Comparison of ENCODE assay signal across 8 cellular contexts in genomic region chr15:40569139-40569953, GRCh38. TPM values are rescaled to one million over a fixed set of nuclear protein-coding genes. Genes with fewer than 3 reads are reported as not detected.
A peak's percentile ranks its signal among the peaks of the same experiment; 100 is the strongest.
DNase-seq lines count a peak whose midpoint lies in the region; ATAC-seq, FAIRE-seq and TF ChIP-seq lines count a peak whose summit lies in the region.

Gene RPUSD2 (plus strand): TSS chr15:40569299. CDS start chr15:40569338, 39 bp downstream.

- DNase-seq in GM18507 (ENCODE audit: extremely low spot score, insufficient read length, low read depth) (peak; percentile 83), NCI-H345 (lab: John Stamatoyannopoulos, UW) (peak; percentile 84), bronchial epithelial cell (ENCODE audit: low read depth) (peak; percentile 79), immature natural killer cell (peak; percentile 89 to 92 (median 91)), smooth muscle cell (lab: John Stamatoyannopoulos, UW; ENCODE audit: unreplicated experiment) (peak; percentile 71)

- H3K27me3 ChIP-seq in bronchial epithelial cell (ENCODE audit: control insufficient read depth, insufficient read depth, low read length) = no peaks in the 10 kb centered on the region
- no peaks in the 10 kb centered on the region for H3K27me3 ChIP-seq in smooth muscle cell (ENCODE audit: low read depth)

- H3K36me3 Mint-ChIP-seq in immature natural killer cell = peaks cover 0 to 7% (median 0%) of the 10 kb centered on the region in 3 donors

- H3K27ac Mint-ChIP-seq in immature natural killer cell = peak within 1 kb of the TSS; percentile 96 to 99 (median 98)

- peaks cover 42 to 47% of the 10 kb centered on the region in 2 donors for H3K4me1 Mint-ChIP-seq in immature natural killer cell

- H3K27me3 Mint-ChIP-seq in immature natural killer cell (ENCODE audit: low read depth in 3 of 3) = peaks cover 12 to 19% (median 13%) of the 10 kb centered on the region in 3 donors

- H2AFZ ChIP-seq in smooth muscle cell (ENCODE audit: low read depth) = peak within 1 kb of the TSS; percentile 78

- ATAC-seq in HG03103 (IDR thresholded peaks at IDR 0.05; ENCODE audit: low read depth, unreplicated experiment) (peak; percentile 45), HG03469 (IDR thresholded peaks at IDR 0.05; ENCODE audit: unreplicated experiment) (no peak)

- H3F3A ChIP-seq in smooth muscle cell (ENCODE audit: low read depth) = no peaks in the 10 kb centered on the region

- peaks cover 14% of the 10 kb centered on the region for H3K79me2 ChIP-seq in smooth muscle cell (ENCODE audit: low read depth)

- under 1% methylated on average over 61 of the region's 61 CpGs for WGBS in smooth muscle cell (ENCODE audit: low lambda C conversion rate)

- H3K4me2 ChIP-seq in smooth muscle cell = peak within 1 kb of the TSS; percentile 85

- no peaks in the 10 kb centered on the region for H4K20me1 ChIP-seq in smooth muscle cell (ENCODE audit: low read depth)

- peak within 1 kb of the TSS; percentile 93 for H3K4me3 ChIP-seq in WI38 (ENCODE audit: low read depth, low read length)
- H3K4me3 ChIP-seq in bronchial epithelial cell (ENCODE audit: low read depth, low read length) = peak within 1 kb of the TSS; percentile 90
- peak within 1 kb of the TSS; percentile 70 for H3K4me3 ChIP-seq in smooth muscle cell

- peak within 1 kb of the TSS; percentile 81 for H3K9ac ChIP-seq in smooth muscle cell (ENCODE audit: low read depth)

- H3K4me3 Mint-ChIP-seq in immature natural killer cell = peak within 1 kb of the TSS; percentile 97 to 99 (median 98)

- H3K36me3 ChIP-seq in bronchial epithelial cell (ENCODE audit: control insufficient read depth, insufficient read depth, low read length) (peaks cover 10% of the 10 kb centered on the region), smooth muscle cell (ENCODE audit: low read depth) (no peaks in the 10 kb centered on the region)

- H3K27ac ChIP-seq in smooth muscle cell (ENCODE audit: low read depth) = peak within 1 kb of the TSS; percentile 69

- TF ChIP-seq CTCF in WI38 (IDR thresholded peaks at IDR 0.05; ENCODE audit: low read depth, low read length) = no peak
- TF ChIP-seq CTCF in bronchial epithelial cell (IDR thresholded peaks at IDR 0.05; ENCODE audit: insufficient read depth, low read length, severe bottlenecking) = no peak
- TF ChIP-seq CTCF in smooth muscle cell (IDR thresholded peaks at IDR 0.05; ENCODE audit: borderline replicate concordance, insufficient read depth, poor library complexity, severe bottlenecking) = no peak

- no peaks in the 10 kb centered on the region for H3K9me3 Mint-ChIP-seq in immature natural killer cell

- no peaks in the 10 kb centered on the region for H3K9me3 ChIP-seq in smooth muscle cell (replicated peaks; ENCODE audit: low read depth)

- H3K4me1 ChIP-seq in smooth muscle cell (ENCODE audit: low read depth) = peaks cover 8% of the 10 kb centered on the region

- FAIRE-seq in GM18507 (lab: Jason Lieb, UNC) = peak; percentile 88
- no peak for FAIRE-seq in bronchial epithelial cell (lab: Jason Lieb, UNC)

RNA-seq across cellular contexts. Expression of gene RPUSD2, which starts in this region (rescaled TPM):
- 14.7 and 18.4 TPM in 2 replicates for total RNA-seq in bronchial epithelial cell
- polyA plus RNA-seq in immature natural killer cell = 10 to 100 TPM; 18.9 to 21.2 (median 19.1) TPM
- total RNA-seq in smooth muscle cell = 6.8 and 7.3 TPM in 2 replicates
- polyA plus RNA-seq in smooth muscle cell = 13.3 and 17.6 TPM in 2 replicates
